ENCODE assay signal across 33 cellular contexts in the genomic region with DNA sequence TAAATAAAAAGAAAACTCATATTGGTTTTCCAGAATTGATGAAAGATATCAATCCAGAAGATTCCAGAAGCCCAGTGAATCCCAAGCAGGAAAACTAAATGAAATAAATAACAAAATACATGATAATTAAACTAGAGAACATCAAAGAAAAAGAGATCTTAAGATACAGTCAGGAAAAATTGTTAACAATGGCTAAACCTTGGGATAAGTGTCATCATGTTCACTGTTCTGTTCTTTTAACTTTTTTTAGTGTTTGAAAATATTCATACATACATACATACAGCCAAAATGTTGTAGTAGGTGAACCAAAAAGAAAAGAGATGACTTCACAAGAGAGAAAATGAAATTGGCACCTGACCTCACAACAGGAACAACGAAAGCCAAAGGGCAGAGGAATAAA.
"Had no signal": no experiment of that assay in that cellular context is flagged by ENCODE, and none has a peak within 500 bp of the region (broad histone marks: within the 10 kb centered on the region; RNA-seq: fewer than 3 reads in every experiment).

No MANE protein-coding gene starts in this region.

- DNase-seq: Karpas-422, Kasumi-1, MG63, MM.1S, MV-4-11, NCI-H1048, NCI-H1092, NCI-H1092 treated with DMSO at 0.1 percent for 48 hours, NCI-H1105, NCI-H1105 treated with DMSO at 0.1 percent for 48 hours, NCI-H1417, NCI-H1417 treated with DMSO at 0.1 percent for 48 hours, NCI-H1436, NCI-H1436 treated with DMSO at 0.1 percent for 48 hours, NCI-H146, NCI-H1694, NCI-H1694 treated with DMSO at 0.1 percent for 48 hours, NCI-H187, NCI-H187 treated with DMSO at 0.1 percent for 48 hours, NCI-H1930, NCI-H2029, NCI-H2029 treated with DMSO at 0.1 percent for 48 hours, NCI-H2081, NCI-H2081 treated with DMSO at 0.1 percent for 48 hours, NCI-H2107, NCI-H2171, NCI-H2171 treated with DMSO at 0.1 percent for 48 hours, NCI-H2227 treated with DMSO at 0.1 percent for 48 hours, NCI-H226, NCI-H345, NCI-H446, NCI-H446 treated with DMSO at 0.1 percent for 48 hours, NCI-H510A had no signal
